In genomic region chr11:93526691-93527583, GRCh38 we compare ENCODE assay signal across 13 cellular contexts. TPM values are rescaled to one million over a fixed set of nuclear protein-coding genes. Genes with fewer than 3 reads are reported as not detected.
A peak's percentile ranks its signal among the peaks of the same experiment; 100 is the strongest.
DNase-seq lines count a peak whose midpoint lies in the region; FAIRE-seq and TF ChIP-seq lines count a peak whose summit lies in the region.
"Had no signal": no experiment of that assay in that cellular context is flagged by ENCODE, and none has a peak within 500 bp of the region (broad histone marks: within the 10 kb centered on the region; RNA-seq: fewer than 3 reads in every experiment).

No MANE protein-coding gene starts in this region.

- no peak for DNase-seq in activated CD4-positive, alpha-beta T cell treated with anti-CD3 and anti-CD28 coated beads, Interleukin-2, amount 10 ng/mL, durations not matched to agents 24 days and 14 days
- DNase-seq in activated CD4-positive, alpha-beta T cell treated with anti-CD3 and anti-CD28 coated beads, Interleukin-2, amount 50 U/mL, for 1 hour = no peak
- peak; percentile 88 for DNase-seq in small intestine
- DNase-seq in DMS 273 treated with DMSO at 0.1 percent for 48 hours (lab: John Stamatoyannopoulos, UW) = no peak
- DNase-seq in stimulated activated CD4-positive, alpha-beta T cell treated with anti-CD3 and anti-CD28 coated beads, Interleukin-4, amount 100 ng/mL, for 24 hours = no peak
- no peak for DNase-seq in islet precursor cell
- DNase-seq: ACHN; activated T-cell treated with anti-CD3 and anti-CD28 coated beads, Interleukin-2, amount 50 U/mL, for 1 hour; NCI-H2029; transverse colon had no signal

- TF ChIP-seq CTCF in HEK293 (tag by site-specific recombination; IDR thresholded peaks at IDR 0.05) = no peak
- TF ChIP-seq CTCF in VCaP (conservative IDR thresholded peaks at IDR 0.05) = no peak

- no peaks in the 10 kb centered on the region for H3K27me3 ChIP-seq in small intestine (ENCODE audit: control insufficient read depth in 2 of 2, insufficient read depth in 2 of 2, low read length in 2 of 2)
- H3K27me3 ChIP-seq: transverse colon had no signal

- H3K36me3 ChIP-seq in HEK293 (ENCODE audit: control insufficient read depth in 2 of 2, insufficient read depth in 1 of 2, low read length in 2 of 2) (no peaks in the 10 kb centered on the region), small intestine (ENCODE audit: control insufficient read depth in 2 of 2, insufficient read depth in 2 of 2, low read length in 2 of 2) (no peaks in the 10 kb centered on the region)
- H3K36me3 ChIP-seq: transverse colon had no signal

- H3K36me3 Mint-ChIP-seq in activated CD4-positive, alpha-beta T cell treated with anti-CD3 and anti-CD28 coated beads, Interleukin-2, amount 10 ng/mL, durations not matched to agents 24 days and 14 days (ENCODE audit: low read depth) = peaks cover 9% of the 10 kb centered on the region

- CTCF ChIA-PET in HEK293 (lab: Yijun Ruan, JAX) = interaction anchor here (0.9 kb wide), 1 partner anchor 26 kb away, joined by 3 read pairs; no protein-coding TSS in a partner anchor

- 46 to 70% (median 46%) methylated on average over 7 of the region's 7 CpGs for WGBS in small intestine, 3 donors

- no peak for FAIRE-seq in small intestine (lab: Jason Lieb, UNC)
- FAIRE-seq: colon had no signal

- POLR2A ChIA-PET in HEK293 (lab: Yijun Ruan, JAX) = no interaction called here

- H3K9me3 ChIP-seq in HEK293 (ENCODE audit: control insufficient read depth, insufficient read depth, low read depth, low read length) (no peaks in the 10 kb centered on the region), small intestine (ENCODE audit: control insufficient read depth, low read depth) (no peaks in the 10 kb centered on the region)
- H3K9me3 ChIP-seq: transverse colon had no signal

- H3K9me3 Mint-ChIP-seq in activated CD4-positive, alpha-beta T cell treated with anti-CD3 and anti-CD28 coated beads, Interleukin-2, amount 10 ng/mL, durations not matched to agents 24 days and 14 days = no peaks in the 10 kb centered on the region

- H3K27ac Mint-ChIP-seq in activated CD4-positive, alpha-beta T cell treated with anti-CD3 and anti-CD28 coated beads, Interleukin-2, amount 10 ng/mL, durations not matched to agents 24 days and 14 days = peak overlapping the region; percentile 57

- intact Hi-C loops in activated CD4-positive, alpha-beta T cell treated with anti-CD3 and anti-CD28 coated beads, Interleukin-2, amount 10 ng/mL, durations not matched to agents 24 days and 14 days (cut with micrococcal nuclease) = loop anchor here (2.0 kb wide), 1 partner anchor 14 kb away; no protein-coding TSS in a partner anchor

- H3K4me3 ChIP-seq in HEK293 (ENCODE audit: low read depth, low read length) = no peak overlapping the region
- H3K4me3 ChIP-seq in small intestine (ENCODE audit: low read depth in 1 of 2, low read length in 2 of 2) = no peak overlapping the region
- H3K4me3 ChIP-seq: transverse colon had no signal

- peaks cover 83% of the 10 kb centered on the region for H3K4me1 Mint-ChIP-seq in activated CD4-positive, alpha-beta T cell treated with anti-CD3 and anti-CD28 coated beads, Interleukin-2, amount 10 ng/mL, durations not matched to agents 24 days and 14 days

- H3K4me1 ChIP-seq in HEK293 (ENCODE audit: control insufficient read depth, insufficient read depth, low read length) = no peaks in the 10 kb centered on the region
- H3K4me1 ChIP-seq in small intestine (ENCODE audit: control insufficient read depth in 2 of 2, insufficient read depth in 1 of 2, low read depth in 1 of 2, low read length in 1 of 2) = peaks cover 9 to 17% of the 10 kb centered on the region in 2 donors

- H3K27ac ChIP-seq in HEK293 (ENCODE audit: extremely low read depth, low read depth, low read length) (no peak overlapping the region), VCaP (peak overlapping the region; percentile 69), small intestine (ENCODE audit: low read depth in 1 of 2, low read length in 1 of 2) (peak overlapping the region; percentile 51 to 54)

- H3K27me3 Mint-ChIP-seq in activated CD4-positive, alpha-beta T cell treated with anti-CD3 and anti-CD28 coated beads, Interleukin-2, amount 10 ng/mL, durations not matched to agents 24 days and 14 days = no peaks in the 10 kb centered on the region

- peak overlapping the region; percentile 8 for H3K4me3 Mint-ChIP-seq in activated CD4-positive, alpha-beta T cell treated with anti-CD3 and anti-CD28 coated beads, Interleukin-2, amount 10 ng/mL, durations not matched to agents 24 days and 14 days

TF ChIP-seq in HEK293, 187 proteins besides CTCF, POLR2A, EP300 and RAD21:
- TF ChIP-seq ZBTB17 (tag by site-specific recombination; IDR thresholded peaks at IDR 0.05) (0 out of 2 replicates have a peak, but pooled peaks have one; percentile 41), PBX3 (CRISPR knock-in tag; IDR thresholded peaks at IDR 0.05) (no peak)

RNA-seq across cellular contexts. Expression of gene SMCO4, which starts 16.3 kb away (rescaled TPM):
- 30.0 and 33.7 TPM in 2 replicates for total RNA-seq in activated CD4-positive, alpha-beta T cell treated with anti-CD3 and anti-CD28 coated beads, Interleukin-2, amount 10 ng/mL, durations not matched to agents 24 days and 14 days
- polyA plus RNA-seq in small intestine = 100 to 1,000 TPM in 2 of 3 donors, 10 to 100 TPM in 1; 51.0 to 207 (median 139) TPM
